ENCODE assay signal across 9 cellular contexts in genomic region chr15:38696120-38696727, GRCh38.
A peak's percentile ranks its signal among the peaks of the same experiment; 100 is the strongest.
DNase-seq lines count a peak whose midpoint lies in the region; ATAC-seq, FAIRE-seq and TF ChIP-seq lines count a peak whose summit lies in the region.
"Had no signal": no experiment of that assay in that cellular context is flagged by ENCODE, and none has a peak within 500 bp of the region (broad histone marks: within the 10 kb centered on the region; RNA-seq: fewer than 3 reads in every experiment).

No MANE protein-coding gene starts in this region.

- H3K27me3 Mint-ChIP-seq in T-helper 17 cell: no peaks in the 10 kb centered on the region

- peaks cover 51% of the 10 kb centered on the region for H3K4me1 Mint-ChIP-seq in T-helper 17 cell

- H3K9me3 ChIP-seq in T-helper 17 cell (ENCODE audit: control insufficient read depth, low read length, poor library complexity, severe bottlenecking): no peaks in the 10 kb centered on the region
- no peaks in the 10 kb centered on the region for H3K9me3 ChIP-seq in MG63

- DNase-seq in GM18507 (ENCODE audit: extremely low spot score, insufficient read length, low read depth): no peak
- peak; percentile 33 to 57 (median 34) for DNase-seq in T-helper 17 cell
- DNase-seq in astrocyte of the spinal cord (ENCODE audit: low read depth, low spot score): peak; percentile 58
- peak; percentile 59 to 60 for DNase-seq in stimulated activated CD8-positive, alpha-beta memory T cell treated with anti-CD3 and anti-CD28 coated beads, Interleukin-15, amount 100 ng/mL, for 48 hours (ENCODE audit: low read depth in 2 of 2)
- no peak for DNase-seq in NCI-H69 (lab: John Stamatoyannopoulos, UW)
- DNase-seq in DMS114 treated with DMSO at 0.1 percent for 48 hours (lab: John Stamatoyannopoulos, UW; ENCODE audit: unreplicated experiment): no peak
- DNase-seq in MG63: no peak

- no peaks in the 10 kb centered on the region for H3K36me3 Mint-ChIP-seq in T-helper 17 cell (ENCODE audit: low read depth)

- peak overlapping the region; percentile 67 for H3K27ac Mint-ChIP-seq in T-helper 17 cell

- peak overlapping the region; percentile 80 for H3K4me3 Mint-ChIP-seq in T-helper 17 cell

- in situ Hi-C loops in astrocyte of the spinal cord (cut with HindIII; ENCODE audit: low sequenced_read_pairs): no loop called here

- no peaks in the 10 kb centered on the region for H3K27me3 ChIP-seq in MG63

- ATAC-seq in HG02798 (IDR thresholded peaks at IDR 0.05; ENCODE audit: poor library complexity, unreplicated experiment) (peak; percentile 68), T-helper 17 cell (peak; percentile 93)

- no peak overlapping the region for H3K4me3 ChIP-seq in astrocyte of the spinal cord (ENCODE audit: low read depth, low read length)
- H3K4me3 ChIP-seq in MG63: no peak overlapping the region
- H3K4me3 ChIP-seq: heart right ventricle had no signal

- peak; percentile 78 for FAIRE-seq in GM18507 (lab: Jason Lieb, UNC)

- H3K36me3 ChIP-seq in MG63: no peaks in the 10 kb centered on the region
- H3K36me3 ChIP-seq: heart right ventricle had no signal

- no peak for TF ChIP-seq CTCF in astrocyte of the spinal cord (IDR thresholded peaks at IDR 0.05; ENCODE audit: low read depth, low read length)

Comparison
In these comparisons a context has a peak if more than half of its experiments do, and no peak if none do; other contexts are left out.
1. DNase-seq: peak in T-helper 17 cell (3 of 3), astrocyte of the spinal cord (single experiment) and stimulated activated CD8-positive, alpha-beta memory T cell treated with anti-CD3 and anti-CD28 coated beads, Interleukin-15, amount 100 ng/mL, for 48 hours (2 of 2); none in GM18507 (single experiment), NCI-H69 (single experiment), DMS114 treated with DMSO at 0.1 percent for 48 hours (single experiment) and MG63 (single experiment).